ENCODE assay signal across 24 cellular contexts in the genomic region with DNA sequence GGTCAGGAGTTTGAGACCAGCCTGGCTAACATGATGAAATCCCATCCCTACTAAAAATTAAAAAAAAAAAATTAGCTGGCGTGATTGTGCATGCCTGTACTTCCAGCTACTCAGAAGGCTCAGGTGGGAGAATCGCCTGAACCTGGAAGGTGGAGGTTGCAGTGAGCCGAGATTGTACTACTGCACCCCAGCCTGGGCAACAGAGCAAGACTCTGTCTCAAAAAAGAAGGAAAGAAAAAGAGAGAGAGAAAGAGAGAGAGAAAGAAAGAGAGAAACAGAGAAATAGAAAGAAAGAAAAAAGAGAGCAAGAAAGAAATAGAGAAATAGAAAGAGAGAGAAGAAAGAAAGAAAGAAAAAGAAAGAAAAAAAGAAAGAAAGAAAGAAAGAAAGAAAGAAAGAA.
A peak's percentile ranks its signal among the peaks of the same experiment; 100 is the strongest.
DNase-seq lines count a peak whose midpoint lies in the region; ATAC-seq and TF ChIP-seq lines count a peak whose summit lies in the region.
"Had no signal": no experiment of that assay in that cellular context is flagged by ENCODE, and none has a peak within 500 bp of the region (broad histone marks: within the 10 kb centered on the region; RNA-seq: fewer than 3 reads in every experiment).

No MANE protein-coding gene starts in this region.

- no peak overlapping the region for H3K4me3 ChIP-seq in CD8-positive, alpha-beta T cell (ENCODE audit: low read depth, low read length)
- H3K4me3 ChIP-seq in mesendoderm (ENCODE audit: low read length), result no peak overlapping the region
- H3K4me3 ChIP-seq: A549 had no signal

- peaks cover under 1% of the 10 kb centered on the region for H3K27me3 Mint-ChIP-seq in activated naive CD4-positive, alpha-beta T cell treated with anti-CD3 and anti-CD28 coated beads for 36 hours (ENCODE audit: low read depth)
- no peaks in the 10 kb centered on the region for H3K27me3 Mint-ChIP-seq in CD8-positive, alpha-beta T cell (ENCODE audit: low read depth)
- H3K27me3 Mint-ChIP-seq in T-helper 17 cell, result no peaks in the 10 kb centered on the region
- H3K27me3 Mint-ChIP-seq: B cell had no signal

- H3K9ac ChIP-seq in mesendoderm (ENCODE audit: low read length), result no peak overlapping the region

- H3K27ac Mint-ChIP-seq in activated naive CD4-positive, alpha-beta T cell treated with anti-CD3 and anti-CD28 coated beads for 36 hours, result peak overlapping the region; percentile 19
- H3K27ac Mint-ChIP-seq in CD8-positive, alpha-beta T cell, result no peak overlapping the region
- H3K27ac Mint-ChIP-seq in T-helper 17 cell, result peak overlapping the region; percentile 98
- H3K27ac Mint-ChIP-seq: B cell, CD14-positive monocyte had no signal

- POLR2A ChIA-PET in CD8-positive, alpha-beta T cell (lab: Charles Lee), result no interaction called here

- H4K8ac ChIP-seq in mesendoderm (ENCODE audit: low read depth, low read length), result no peak overlapping the region

- ATAC-seq in CD8-positive, alpha-beta T cell, result no peak
- no peak for ATAC-seq in T-helper 17 cell
- no peak for ATAC-seq in HG02981 (IDR thresholded peaks at IDR 0.05; ENCODE audit: unreplicated experiment)
- ATAC-seq: A549 had no signal

- H3K18ac ChIP-seq in mesendoderm (ENCODE audit: low read length), result no peak overlapping the region

- H3K9me3 ChIP-seq in CD8-positive, alpha-beta T cell (ENCODE audit: low read length), result no peaks in the 10 kb centered on the region
- H3K9me3 ChIP-seq in T-helper 17 cell (ENCODE audit: control insufficient read depth, low read length, poor library complexity, severe bottlenecking), result no peaks in the 10 kb centered on the region
- H3K9me3 ChIP-seq: A549 had no signal

- H3K27ac ChIP-seq in CD8-positive, alpha-beta T cell (ENCODE audit: low read depth, low read length), result no peak overlapping the region
- H3K27ac ChIP-seq in mesendoderm (ENCODE audit: low read depth, low read length), result no peak overlapping the region
- H3K27ac ChIP-seq: A549 had no signal

- CTCF ChIA-PET in activated naive CD4-positive, alpha-beta T cell treated with anti-CD3 and anti-CD28 coated beads for 36 hours (lab: Charles Lee), result no interaction called here
- CTCF ChIA-PET in CD8-positive, alpha-beta T cell (lab: Charles Lee), result no interaction called here

- H3K4me1 ChIP-seq in CD8-positive, alpha-beta T cell (ENCODE audit: insufficient read depth, low read length), result peaks cover 14% of the 10 kb centered on the region
- H3K4me1 ChIP-seq in mesendoderm (ENCODE audit: control insufficient read depth, low read depth, low read length), result peaks cover under 1% of the 10 kb centered on the region
- H3K4me1 ChIP-seq: A549 had no signal

- H3K36me3 Mint-ChIP-seq in activated naive CD4-positive, alpha-beta T cell treated with anti-CD3 and anti-CD28 coated beads for 36 hours (ENCODE audit: low read depth), result no peaks in the 10 kb centered on the region
- no peaks in the 10 kb centered on the region for H3K36me3 Mint-ChIP-seq in CD8-positive, alpha-beta T cell
- H3K36me3 Mint-ChIP-seq in T-helper 17 cell (ENCODE audit: low read depth), result peaks cover 3% of the 10 kb centered on the region
- H3K36me3 Mint-ChIP-seq: CD14-positive monocyte had no signal

- H3K79me2 ChIP-seq in mesendoderm (ENCODE audit: control insufficient read depth, insufficient read depth, low read length), result no peaks in the 10 kb centered on the region

- no peaks in the 10 kb centered on the region for H3K27me3 ChIP-seq in CD8-positive, alpha-beta T cell (ENCODE audit: insufficient read depth, low read length)
- H3K27me3 ChIP-seq in mesendoderm (ENCODE audit: insufficient read depth, low read length, poor library complexity), result no peaks in the 10 kb centered on the region

- no peak overlapping the region for H2BK120ac ChIP-seq in mesendoderm (ENCODE audit: low read depth, low read length)

- no peak overlapping the region for H2AK5ac ChIP-seq in mesendoderm (ENCODE audit: low read length)

- H3K4me2 ChIP-seq in mesendoderm (ENCODE audit: low read length), result no peak overlapping the region
- H3K4me2 ChIP-seq: A549 had no signal

- TF ChIP-seq CTCF in CD8-positive, alpha-beta T cell (IDR thresholded peaks at IDR 0.05), result peak; percentile 15

- H2BK5ac ChIP-seq in mesendoderm (ENCODE audit: low read length), result no peak overlapping the region

- H3K4me1 Mint-ChIP-seq in activated naive CD4-positive, alpha-beta T cell treated with anti-CD3 and anti-CD28 coated beads for 36 hours (ENCODE audit: low read depth), result peaks cover 35% of the 10 kb centered on the region
- peaks cover 55% of the 10 kb centered on the region for H3K4me1 Mint-ChIP-seq in CD8-positive, alpha-beta T cell (ENCODE audit: low read depth)
- H3K4me1 Mint-ChIP-seq in T-helper 17 cell, result peaks cover 57% of the 10 kb centered on the region

- DNase-seq in activated naive CD4-positive, alpha-beta T cell treated with anti-CD3 and anti-CD28 coated beads for 36 hours, result no peak
- DNase-seq in activated naive CD4-positive, alpha-beta T cell treated with Interleukin-2 at 50 U/mL for 16 hours, result no peak
- DNase-seq in CD8-positive, alpha-beta T cell, result no peak
- DNase-seq in T-helper 17 cell, result no peak
- DNase-seq in mesendoderm, result no peak
- no peak for DNase-seq in amygdala (lab: John Stamatoyannopoulos, UW)
- DNase-seq in NCI-H187 treated with DMSO at 0.1 percent for 48 hours (lab: John Stamatoyannopoulos, UW), result no peak
- DNase-seq: COR-L47; DMS 273 treated with DMSO at 0.1 percent for 48 hours; DMS79 treated with DMSO at 0.1 percent for 48 hours; Kasumi-1; NCI-H1048; NCI-H1436; NCI-H2029; NCI-H2171; NCI-H345; NCI-H524; NCI-H774; NK-92 treated with Interleukin-12 subunit alpha and Interleukin-12 subunit beta, amount 100 ng/mL, for 24 hours; SIG-M5 had no signal

- no peaks in the 10 kb centered on the region for H3K79me1 ChIP-seq in mesendoderm (ENCODE audit: low read length)

- no peaks in the 10 kb centered on the region for H3K9me3 Mint-ChIP-seq in activated naive CD4-positive, alpha-beta T cell treated with anti-CD3 and anti-CD28 coated beads for 36 hours
- no peaks in the 10 kb centered on the region for H3K9me3 Mint-ChIP-seq in CD8-positive, alpha-beta T cell

- no peak overlapping the region for H3K4me3 Mint-ChIP-seq in activated naive CD4-positive, alpha-beta T cell treated with anti-CD3 and anti-CD28 coated beads for 36 hours
- H3K4me3 Mint-ChIP-seq in CD8-positive, alpha-beta T cell, result no peak overlapping the region
- H3K4me3 Mint-ChIP-seq in T-helper 17 cell, result peak overlapping the region; percentile 58
- H3K4me3 Mint-ChIP-seq: B cell, CD14-positive monocyte had no signal

- H3K56ac ChIP-seq in mesendoderm (ENCODE audit: low read length), result no peak overlapping the region

- H3K36me3 ChIP-seq in CD8-positive, alpha-beta T cell (ENCODE audit: insufficient read depth, low read length), result no peaks in the 10 kb centered on the region
- H3K36me3 ChIP-seq in mesendoderm (ENCODE audit: control insufficient read depth, insufficient read depth, low read length), result no peaks in the 10 kb centered on the region

- H4K5ac ChIP-seq in mesendoderm (ENCODE audit: low read length), result no peak overlapping the region

- intact Hi-C loops in activated naive CD4-positive, alpha-beta T cell treated with anti-CD3 and anti-CD28 coated beads for 36 hours (cut with micrococcal nuclease), result no loop called here
- intact Hi-C loops in CD8-positive, alpha-beta T cell (cut with DNase I, micrococcal nuclease), result no loop called here

- H2BK15ac ChIP-seq in mesendoderm (replicated peaks; ENCODE audit: low read depth), result no peak overlapping the region

- peak overlapping the region; percentile 25 for H3K4ac ChIP-seq in mesendoderm (ENCODE audit: low read depth, low read length)

- H3K23ac ChIP-seq in mesendoderm (ENCODE audit: low read length), result no peak overlapping the region

- no CpG with 5 or more reads among the region's 3 CpGs for WGBS in mesendoderm (ENCODE audit: extremely low coverage, insufficient coverage, low lambda C conversion rate)
